24 cellular contexts compared by ENCODE assay signal in genomic region chr10:8323443-8324054, GRCh38.
"Had no signal": no experiment of that assay in that cellular context is flagged by ENCODE, and none has a peak within 500 bp of the region (broad histone marks: within the 10 kb centered on the region; RNA-seq: fewer than 3 reads in every experiment).

No MANE protein-coding gene starts in this region.

- H3K27me3 Mint-ChIP-seq: activated CD4-positive, alpha-beta memory T cell treated with anti-CD3 and anti-CD28 coated beads, Interleukin-2, amount 10 ng/mL, durations not matched to agents 7 days and 5 days; activated naive CD4-positive, alpha-beta T cell treated with anti-CD3 and anti-CD28 coated beads, Interleukin-2, amount 50 U/mL, for 24 hours had no signal

- H3K27me3 ChIP-seq: adrenal gland, ascending aorta, brain microvascular endothelial cell, foreskin keratinocyte, right atrium auricular region, testis, vagina had no signal

- H3K4me3 Mint-ChIP-seq: activated CD4-positive, alpha-beta memory T cell treated with anti-CD3 and anti-CD28 coated beads, Interleukin-2, amount 10 ng/mL, durations not matched to agents 7 days and 5 days; activated CD4-positive, alpha-beta T cell treated with anti-CD3 and anti-CD28 coated beads, Interleukin-2, amount 10 ng/mL, durations not matched to agents 24 days and 14 days; activated naive CD4-positive, alpha-beta T cell treated with anti-CD3 and anti-CD28 coated beads, Interleukin-2, amount 50 U/mL, for 24 hours; central memory CD8-positive, alpha-beta T cell; endodermal cell; natural killer cell; type B pancreatic cell had no signal

- H3K4me1 ChIP-seq: adrenal gland, ascending aorta, foreskin keratinocyte, left lung, psoas muscle, right atrium auricular region, spleen, testis, vagina had no signal

- H3K4me3 ChIP-seq: adrenal gland, ascending aorta, left lung, lung, psoas muscle, right atrium auricular region, spleen, testis, vagina had no signal

- H3K27ac ChIP-seq: adrenal gland, ascending aorta, brain microvascular endothelial cell, foreskin keratinocyte, left lung, psoas muscle, right atrium auricular region, spleen, testis, vagina had no signal

- H3K36me3 ChIP-seq: adrenal gland, ascending aorta, brain microvascular endothelial cell, left lung, right atrium auricular region, spleen, vagina had no signal

- ATAC-seq: activated CD4-positive, CD25-positive, alpha-beta regulatory T cell treated with anti-CD3 and anti-CD28 coated beads, Interleukin-2, amount 50 U/mL, for 24 hours; foreskin keratinocyte; left lung; natural killer cell; psoas muscle had no signal

- H3K9me3 Mint-ChIP-seq: activated naive CD4-positive, alpha-beta T cell treated with anti-CD3 and anti-CD28 coated beads, Interleukin-2, amount 50 U/mL, for 24 hours; central memory CD8-positive, alpha-beta T cell; endodermal cell; natural killer cell; type B pancreatic cell had no signal

- DNase-seq: activated CD4-positive, alpha-beta memory T cell treated with anti-CD3 and anti-CD28 coated beads, Interleukin-2, amount 10 ng/mL, durations not matched to agents 7 days and 5 days; activated CD4-positive, alpha-beta T cell treated with anti-CD3 and anti-CD28 coated beads, Interleukin-2, amount 10 ng/mL, durations not matched to agents 24 days and 14 days; activated gamma-delta T cell; adrenal gland; brain microvascular endothelial cell; endodermal cell; foreskin keratinocyte; kidney glomerular epithelial cell; left lung; midbrain; natural killer cell; psoas muscle; spleen; stimulated activated CD4-positive, alpha-beta T cell treated with anti-CD3 and anti-CD28 coated beads, Interleukin-4, amount 100 ng/mL, for 1 hour; stimulated activated naive CD4-positive, alpha-beta T cell; testis had no signal

- H3K27ac Mint-ChIP-seq: activated CD4-positive, alpha-beta memory T cell treated with anti-CD3 and anti-CD28 coated beads, Interleukin-2, amount 10 ng/mL, durations not matched to agents 7 days and 5 days; activated CD4-positive, alpha-beta T cell treated with anti-CD3 and anti-CD28 coated beads, Interleukin-2, amount 10 ng/mL, durations not matched to agents 24 days and 14 days; endodermal cell; natural killer cell; type B pancreatic cell had no signal

- H3K9me3 ChIP-seq: adrenal gland, ascending aorta, left lung, psoas muscle, right atrium auricular region, spleen, testis, vagina had no signal

- H3K4me1 Mint-ChIP-seq: central memory CD8-positive, alpha-beta T cell; natural killer cell had no signal

- H3K36me3 Mint-ChIP-seq: activated naive CD4-positive, alpha-beta T cell treated with anti-CD3 and anti-CD28 coated beads, Interleukin-2, amount 50 U/mL, for 24 hours; natural killer cell; type B pancreatic cell had no signal
